In genomic region chr19:40605201-40605971, GRCh38 we compare ENCODE assay signal across 8 cellular contexts. TPM values are rescaled to one million over a fixed set of nuclear protein-coding genes. Genes with fewer than 3 reads are reported as not detected.
A peak's percentile ranks its signal among the peaks of the same experiment; 100 is the strongest.
DNase-seq lines count a peak whose midpoint lies in the region; ATAC-seq and TF ChIP-seq lines count a peak whose summit lies in the region.

No MANE protein-coding gene starts in this region.

- peak; percentile 27 for TF ChIP-seq CTCF in epithelial cell of proximal tubule (conservative IDR thresholded peaks at IDR 0.05; ENCODE audit: low read depth, low read length)

- H3K36me3 ChIP-seq in muscle layer of duodenum (ENCODE audit: control insufficient read depth in 1 of 2, insufficient read depth in 2 of 2, low read length in 2 of 2), result no peaks in the 10 kb centered on the region

- peak overlapping the region; percentile 67 for H3K4me3 ChIP-seq in epithelial cell of proximal tubule (ENCODE audit: low read depth, low read length)
- H3K4me3 ChIP-seq in muscle layer of duodenum (ENCODE audit: low read depth in 1 of 2, low read length in 2 of 2), result peak overlapping the region; percentile 55 to 62

- H3K9me3 ChIP-seq in muscle layer of duodenum (ENCODE audit: control insufficient read depth in 1 of 2, low read length in 2 of 2), result no peaks in the 10 kb centered on the region

- peak; percentile 96 for DNase-seq in DMS53 treated with DMSO at 0.1 percent for 48 hours (lab: John Stamatoyannopoulos, UW; ENCODE audit: unreplicated experiment)
- peak; percentile 81 for DNase-seq in NOMO-1 treated with dmso at 0.1 percent for 144 hours (lab: John Stamatoyannopoulos, UW; ENCODE audit: unreplicated experiment)
- peak; percentile 78 for DNase-seq in activated CD8-positive, alpha-beta memory T cell treated with anti-CD3 and anti-CD28 coated beads, Interleukin-2, amount 50 U/mL, for 4 hours
- DNase-seq in epithelial cell of proximal tubule (ENCODE audit: low read depth), result no peak
- peak; percentile 81 for DNase-seq in stimulated activated naive CD4-positive, alpha-beta T cell treated with Interleukin-2 at 50 U/mL for 16 hours (lab: John Stamatoyannopoulos, UW)

- peaks cover 13 to 62% of the 10 kb centered on the region in 2 donors for H3K4me1 ChIP-seq in muscle layer of duodenum (ENCODE audit: control insufficient read depth in 1 of 2, insufficient read depth in 2 of 2, low read length in 2 of 2)

- H3K27ac ChIP-seq in muscle layer of duodenum (ENCODE audit: low read length), result peak overlapping the region; percentile 80

- H3K27me3 ChIP-seq in muscle layer of duodenum (ENCODE audit: low read depth, low read length), result peaks cover 5% of the 10 kb centered on the region

- peak; percentile 31 for ATAC-seq in HG02678 (IDR thresholded peaks at IDR 0.05; ENCODE audit: unreplicated experiment)
- no peak for ATAC-seq in GM18873 (IDR thresholded peaks at IDR 0.05; ENCODE audit: low FRiP score, unreplicated experiment)

RNA-seq across cellular contexts. Expression of gene LTBP4, which starts 4.2 kb away (rescaled TPM):
- 24.4 and 149 TPM in 2 replicates for total RNA-seq in epithelial cell of proximal tubule

RNA-seq across cellular contexts. Expression of gene SHKBP1, which starts 28.7 kb away (rescaled TPM):
- total RNA-seq in epithelial cell of proximal tubule, result 108 and 113 TPM in 2 replicates
